10 cellular contexts compared by ENCODE assay signal in genomic region chr5:14873093-14873492, GRCh38. TPM values are rescaled to one million over a fixed set of nuclear protein-coding genes. Genes with fewer than 3 reads are reported as not detected.
DNase-seq lines count a peak whose midpoint lies in the region; ATAC-seq and TF ChIP-seq lines count a peak whose summit lies in the region.
"Had no signal": no experiment of that assay in that cellular context is flagged by ENCODE, and none has a peak within 500 bp of the region (broad histone marks: within the 10 kb centered on the region; RNA-seq: fewer than 3 reads in every experiment).

No MANE protein-coding gene starts in this region.

- POLR2A ChIA-PET in GM10248 (lab: Yijun Ruan, JAX), result no interaction called here

- H3K36me3 ChIP-seq in mesodermal cell (ENCODE audit: control insufficient read depth, insufficient read depth, low read length), result no peaks in the 10 kb centered on the region
- H3K36me3 ChIP-seq in thymus (ENCODE audit: control insufficient read depth, insufficient read depth), result no peaks in the 10 kb centered on the region

- 64 to 82% methylated on average over 5 to 9 of the region's 9 CpGs for WGBS in mesodermal cell (ENCODE audit: insufficient coverage in 2 of 2), 2 experiments
- 64% methylated on average over 9 of the region's 9 CpGs for WGBS in thymus

- DNase-seq in activated naive CD4-positive, alpha-beta T cell treated with anti-CD3 and anti-CD28 coated beads, Interleukin-2, amount 50 U/mL, for 72 hours (ENCODE audit: low spot score in 2 of 2), result no peak
- DNase-seq in activated naive CD8-positive, alpha-beta T cell treated with anti-CD3 and anti-CD28 coated beads for 36 hours, result peak; percentile 28
- no peak for DNase-seq in GM10248 (ENCODE audit: extremely low spot score)
- DNase-seq in GM20000 (ENCODE audit: low spot score), result no peak
- DNase-seq: AML-193 had no signal

- peak overlapping the region; percentile 92 for H3K4me3 Mint-ChIP-seq in activated naive CD4-positive, alpha-beta T cell treated with anti-CD3 and anti-CD28 coated beads, Interleukin-2, amount 50 U/mL, for 24 hours
- H3K4me3 Mint-ChIP-seq in activated naive CD8-positive, alpha-beta T cell treated with anti-CD3 and anti-CD28 coated beads for 36 hours, result peak overlapping the region; percentile 88

- H3K4me3 ChIP-seq in mesodermal cell (ENCODE audit: extremely low read depth, insufficient read depth, low read length, poor library complexity, severe bottlenecking) (peak overlapping the region; percentile 64), thymus (ENCODE audit: low read length) (peak overlapping the region; percentile 82)

- H3K27me3 Mint-ChIP-seq in activated naive CD4-positive, alpha-beta T cell treated with anti-CD3 and anti-CD28 coated beads, Interleukin-2, amount 50 U/mL, for 24 hours, result no peaks in the 10 kb centered on the region
- H3K27me3 Mint-ChIP-seq in activated naive CD8-positive, alpha-beta T cell treated with anti-CD3 and anti-CD28 coated beads for 36 hours, result no peaks in the 10 kb centered on the region

- peaks cover 39% of the 10 kb centered on the region for H3K4me1 Mint-ChIP-seq in activated naive CD4-positive, alpha-beta T cell treated with anti-CD3 and anti-CD28 coated beads, Interleukin-2, amount 50 U/mL, for 24 hours
- H3K4me1 Mint-ChIP-seq in activated naive CD8-positive, alpha-beta T cell treated with anti-CD3 and anti-CD28 coated beads for 36 hours, result peaks cover 20% of the 10 kb centered on the region

- H3K36me3 Mint-ChIP-seq in activated naive CD4-positive, alpha-beta T cell treated with anti-CD3 and anti-CD28 coated beads, Interleukin-2, amount 50 U/mL, for 24 hours, result peaks cover 5% of the 10 kb centered on the region
- H3K36me3 Mint-ChIP-seq in activated naive CD4-positive, alpha-beta T cell treated with anti-CD3 and anti-CD28 coated beads, Interleukin-2, amount 50 U/mL, for 72 hours, result peaks cover 10 to 23% of the 10 kb centered on the region in 2 donors
- H3K36me3 Mint-ChIP-seq in activated naive CD8-positive, alpha-beta T cell treated with anti-CD3 and anti-CD28 coated beads for 36 hours, result peaks cover 12% of the 10 kb centered on the region

- peaks cover 12% of the 10 kb centered on the region for H3K4me1 ChIP-seq in mesodermal cell (ENCODE audit: control insufficient read depth, insufficient read depth, low read length, poor library complexity, severe bottlenecking)
- peaks cover 7% of the 10 kb centered on the region for H3K4me1 ChIP-seq in thymus (ENCODE audit: control insufficient read depth, insufficient read depth, low read length)

- TF ChIP-seq CTCF in GM10248 (IDR thresholded peaks at IDR 0.05; ENCODE audit: control extremely low read depth, extremely low read depth, low read depth, missing control alignments) (no peak), GM20000 (IDR thresholded peaks at IDR 0.05; ENCODE audit: extremely low read depth, missing control alignments) (no peak)

- H3K9me3 Mint-ChIP-seq in activated naive CD4-positive, alpha-beta T cell treated with anti-CD3 and anti-CD28 coated beads, Interleukin-2, amount 50 U/mL, for 24 hours, result no peaks in the 10 kb centered on the region
- H3K9me3 Mint-ChIP-seq in activated naive CD4-positive, alpha-beta T cell treated with anti-CD3 and anti-CD28 coated beads, Interleukin-2, amount 50 U/mL, for 72 hours, result no peaks in the 10 kb centered on the region
- H3K9me3 Mint-ChIP-seq in activated naive CD8-positive, alpha-beta T cell treated with anti-CD3 and anti-CD28 coated beads for 36 hours, result no peaks in the 10 kb centered on the region
- H3K9me3 Mint-ChIP-seq: neural crest cell had no signal

- H3K27ac Mint-ChIP-seq in activated naive CD4-positive, alpha-beta T cell treated with anti-CD3 and anti-CD28 coated beads, Interleukin-2, amount 50 U/mL, for 24 hours, result no peak overlapping the region
- H3K27ac Mint-ChIP-seq in activated naive CD4-positive, alpha-beta T cell treated with anti-CD3 and anti-CD28 coated beads, Interleukin-2, amount 50 U/mL, for 72 hours, result peak overlapping the region in 1 of 2 donors; percentile 87
- H3K27ac Mint-ChIP-seq in activated naive CD8-positive, alpha-beta T cell treated with anti-CD3 and anti-CD28 coated beads for 36 hours, result no peak overlapping the region

- H3K9me3 ChIP-seq in mesodermal cell (ENCODE audit: control insufficient read depth, low read length), result no peaks in the 10 kb centered on the region
- H3K9me3 ChIP-seq in thymus (ENCODE audit: control insufficient read depth), result no peaks in the 10 kb centered on the region

- CTCF ChIA-PET in GM10248 (lab: Yijun Ruan, JAX), result interaction anchor here (1.2 to 2.2 kb wide), 7 partner anchors 8 to 146 kb away, joined by 3 to 10 read pairs (median 4); no protein-coding TSS in a partner anchor

- ATAC-seq in activated naive CD4-positive, alpha-beta T cell treated with anti-CD3 and anti-CD28 coated beads, Interleukin-2, amount 50 U/mL, for 72 hours, result no peak
- ATAC-seq in HG03039 (IDR thresholded peaks at IDR 0.05; ENCODE audit: unreplicated experiment), result no peak

- no peak overlapping the region for H3K27ac ChIP-seq in mesodermal cell (ENCODE audit: low read depth, low read length, severe bottlenecking)
- H3K27ac ChIP-seq in thymus (ENCODE audit: low read depth), result no peak overlapping the region

- H3K27me3 ChIP-seq in thymus (ENCODE audit: control insufficient read depth, insufficient read depth), result peaks cover 5% of the 10 kb centered on the region

RNA-seq across cellular contexts. Expression of gene ANKH, which starts 1.5 kb away (rescaled TPM):
- 100 to 1,000 TPM in 1 of 2 donors, 10 to 100 TPM in 1; 29.4 to 142 TPM for total RNA-seq in activated naive CD4-positive, alpha-beta T cell treated with anti-CD3 and anti-CD28 coated beads, Interleukin-2, amount 50 U/mL, for 72 hours
- 10 to 100 TPM; 82.5 to 84.6 TPM for total RNA-seq in activated naive CD8-positive, alpha-beta T cell treated with anti-CD3 and anti-CD28 coated beads for 36 hours
- polyA plus RNA-seq in mesodermal cell (2013, experiment 1 of 2), result 9.7 TPM
- polyA plus RNA-seq in mesodermal cell (2013, experiment 2 of 2), result 9.7 TPM
- 29.8 TPM for polyA plus RNA-seq in thymus
